ENCODE assay signal across 12 cellular contexts in genomic region chr20:50824137-50824536, GRCh38. TPM values are rescaled to one million over a fixed set of nuclear protein-coding genes. Genes with fewer than 3 reads are reported as not detected.
A peak's percentile ranks its signal among the peaks of the same experiment; 100 is the strongest.
DNase-seq lines count a peak whose midpoint lies in the region; ATAC-seq and TF ChIP-seq lines count a peak whose summit lies in the region.
"Had no signal": no experiment of that assay in that cellular context is flagged by ENCODE, and none has a peak within 500 bp of the region (broad histone marks: within the 10 kb centered on the region; RNA-seq: fewer than 3 reads in every experiment).

No MANE protein-coding gene starts in this region.

- POLR2A ChIA-PET in SK-N-SH (lab: Yijun Ruan, JAX): interaction anchor here (0.8 kb wide), 1 partner anchor 106 kb away, joined by 3 read pairs; no protein-coding TSS in a partner anchor

- H3K4me1 Mint-ChIP-seq in stimulated activated effector memory CD8-positive, alpha-beta T cell treated with anti-CD3 and anti-CD28 coated beads, Interleukin-12 subunit alpha, Interleukin-12 subunit beta, amount 100 ng/mL, for 72 hours: peaks cover 24% of the 10 kb centered on the region
- peaks cover 10% of the 10 kb centered on the region for H3K4me1 Mint-ChIP-seq in endothelial cell (ENCODE audit: unreplicated experiment)

- H3K27ac Mint-ChIP-seq in stimulated activated effector memory CD8-positive, alpha-beta T cell treated with anti-CD3 and anti-CD28 coated beads, Interleukin-12 subunit alpha, Interleukin-12 subunit beta, amount 100 ng/mL, for 72 hours: peak overlapping the region; percentile 17
- no peak overlapping the region for H3K27ac Mint-ChIP-seq in endothelial cell (ENCODE audit: unreplicated experiment)

- DNase-seq in GM04503 (ENCODE audit: low read depth) (peak; percentile 77), SK-N-SH (no peak), fibroblast of villous mesenchyme (ENCODE audit: low read depth) (peak; percentile 41), endothelial cell (ENCODE audit: low spot score) (no peak), GM19238 (ENCODE audit: insufficient read length, low spot score) (no peak), 8988T (no peak)
- no peak for DNase-seq in stimulated activated effector memory CD8-positive, alpha-beta T cell treated with anti-CD3 and anti-CD28 coated beads, Interleukin-12 subunit alpha, Interleukin-12 subunit beta, amount 100 ng/mL, for 72 hours (ENCODE audit: low spot score in 2 of 2)
- DNase-seq: activated CD4-positive, CD25-positive, alpha-beta regulatory T cell; GF-D8; NCI-H1417 treated with DMSO at 0.1 percent for 48 hours had no signal

- H3K4me2 ChIP-seq in SK-N-SH: peak overlapping the region; percentile 69

- peaks cover 9% of the 10 kb centered on the region for H3F3A ChIP-seq in SK-N-SH (replicated peaks; ENCODE audit: insufficient read depth)

- no peaks in the 10 kb centered on the region for H3K9me3 ChIP-seq in SK-N-SH
- H3K9me3 ChIP-seq: neutrophil had no signal

- peaks cover 5% of the 10 kb centered on the region for H3K36me3 Mint-ChIP-seq in stimulated activated effector memory CD8-positive, alpha-beta T cell treated with anti-CD3 and anti-CD28 coated beads, Interleukin-12 subunit alpha, Interleukin-12 subunit beta, amount 100 ng/mL, for 72 hours
- no peaks in the 10 kb centered on the region for H3K36me3 Mint-ChIP-seq in endothelial cell (ENCODE audit: low read depth, unreplicated experiment)

- no peaks in the 10 kb centered on the region for H3K9me2 ChIP-seq in SK-N-SH

- no peaks in the 10 kb centered on the region for H4K20me1 ChIP-seq in SK-N-SH (ENCODE audit: insufficient read depth)

- peaks cover 3 to 7% of the 10 kb centered on the region in 2 experiments; a peak in 3 of 4 replicates for H3K4me1 ChIP-seq in SK-N-SH (ENCODE audit: control insufficient read depth in 1 of 2, insufficient read depth in 2 of 2, low read depth in 1 of 2, low read length in 1 of 2)

- no peaks in the 10 kb centered on the region; the same call in 1 of the 2 replicates for H3K79me2 ChIP-seq in SK-N-SH (ENCODE audit: insufficient read depth)

- H3K27ac ChIP-seq in SK-N-SH (ENCODE audit: low read depth in 2 of 2, low read length in 1 of 2): peak overlapping the region in 1 of 2 experiments; percentile 58; a peak in 2 of 4 replicates
- H3K27ac ChIP-seq: neutrophil had no signal

- no peak for TF ChIP-seq RAD21 in SK-N-SH (IDR thresholded peaks at IDR 0.05; ENCODE audit: low read length)

- TF ChIP-seq EP300 in SK-N-SH (IDR thresholded peaks at IDR 0.05; ENCODE audit: borderline replicate concordance in 1 of 2, low read depth in 1 of 2, low read length in 1 of 2): 0 out of 4 replicates have a peak, but pooled peaks of 1 of the 2 experiments have one; percentile 26

- H3K4me3 ChIP-seq in SK-N-SH (ENCODE audit: low read depth in 2 of 2, low read length in 1 of 2) (no peak overlapping the region), fibroblast of villous mesenchyme (ENCODE audit: low read depth, low read length) (no peak overlapping the region)

- no peak overlapping the region for H2AFZ ChIP-seq in SK-N-SH (ENCODE audit: low read depth)

- H3K4me3 Mint-ChIP-seq in stimulated activated effector memory CD8-positive, alpha-beta T cell treated with anti-CD3 and anti-CD28 coated beads, Interleukin-12 subunit alpha, Interleukin-12 subunit beta, amount 100 ng/mL, for 72 hours: no peak overlapping the region
- no peak overlapping the region for H3K4me3 Mint-ChIP-seq in endothelial cell (ENCODE audit: unreplicated experiment)

- no peaks in the 10 kb centered on the region for H3K36me3 ChIP-seq in SK-N-SH (replicated peaks in 1 of 2; ENCODE audit: control insufficient read depth in 1 of 2, insufficient read depth in 2 of 2, low read length in 1 of 2)
- H3K36me3 ChIP-seq: neutrophil had no signal

- H3K27me3 Mint-ChIP-seq in endothelial cell (ENCODE audit: unreplicated experiment): peaks cover 4% of the 10 kb centered on the region

- no peaks in the 10 kb centered on the region for H3K9me3 Mint-ChIP-seq in stimulated activated effector memory CD8-positive, alpha-beta T cell treated with anti-CD3 and anti-CD28 coated beads, Interleukin-12 subunit alpha, Interleukin-12 subunit beta, amount 100 ng/mL, for 72 hours
- H3K9me3 Mint-ChIP-seq in endothelial cell (ENCODE audit: unreplicated experiment): no peaks in the 10 kb centered on the region

- CTCF ChIA-PET in SK-N-SH (lab: Yijun Ruan, JAX): interaction anchor here (1.9 to 10.8 kb wide), 2 partner anchors 30 to 106 kb away, joined by 6 to 62 read pairs; partner anchors contain the start of genes ADNP and BCAS4

- TF ChIP-seq CTCF in SK-N-SH (IDR thresholded peaks at IDR 0.05): no peak
- TF ChIP-seq CTCF in fibroblast of villous mesenchyme (IDR thresholded peaks at IDR 0.05; ENCODE audit: insufficient read depth, low read depth, low read length): no peak
- TF ChIP-seq CTCF in endothelial cell (IDR thresholded peaks at IDR 0.05; ENCODE audit: unreplicated experiment): no peak

- H3K9ac ChIP-seq in SK-N-SH: no peak overlapping the region

- 23% methylated on average over 3 of the region's 3 CpGs for WGBS in SK-N-SH (ENCODE audit: low lambda C conversion rate)

- no peaks in the 10 kb centered on the region for H3K27me3 ChIP-seq in SK-N-SH (ENCODE audit: insufficient read depth)
- H3K27me3 ChIP-seq: neutrophil had no signal

- ATAC-seq in stimulated activated effector memory CD8-positive, alpha-beta T cell treated with anti-CD3 and anti-CD28 coated beads, Interleukin-12 subunit alpha, Interleukin-12 subunit beta, amount 100 ng/mL, for 72 hours: no peak
- no peak for ATAC-seq in HG03457 (IDR thresholded peaks at IDR 0.05; ENCODE audit: unreplicated experiment)

TF ChIP-seq in SK-N-SH, 30 proteins besides CTCF, POLR2A, EP300 and RAD21 (continues in another document):
- TF ChIP-seq ZBTB33 (IDR thresholded peaks at IDR 0.05; ENCODE audit: borderline replicate concordance, low read depth) (no peak), PBX3 (IDR thresholded peaks at IDR 0.05) (peak; percentile 51), MEF2A (IDR thresholded peaks at IDR 0.05; ENCODE audit: borderline replicate concordance, low read depth) (no peak), GATA2 (CRISPR knock-in tag; IDR thresholded peaks at IDR 0.05) (no peak), GABPA (IDR thresholded peaks at IDR 0.05; ENCODE audit: low read depth) (no peak), TCF12 (IDR thresholded peaks at IDR 0.05) (peak; percentile 82), SMC3 (IDR thresholded peaks at IDR 0.05; ENCODE audit: low read depth, low read length) (no peak), JUND (IDR thresholded peaks at IDR 0.05) (peak; percentile 52), USF1 (IDR thresholded peaks at IDR 0.05; ENCODE audit: borderline replicate concordance, low read depth) (no peak), CHD2 (IDR thresholded peaks at IDR 0.05; ENCODE audit: low read length, partially characterized antibody) (no peak), POLR2AphosphoS5 (IDR thresholded peaks at IDR 0.05; ENCODE audit: low read depth, low read length) (no peak), SIN3A (IDR thresholded peaks at IDR 0.05; ENCODE audit: borderline replicate concordance, low read depth, low read length) (no peak), FOSL2 (IDR thresholded peaks at IDR 0.05; ENCODE audit: borderline replicate concordance, low read depth) (peak; percentile 61; the same call in 1 of the 2 replicates), ELF1 (IDR thresholded peaks at IDR 0.05) (no peak), RXRA (IDR thresholded peaks at IDR 0.05; ENCODE audit: borderline replicate concordance, low read depth) (0 out of 2 replicates have a peak, but pooled peaks have one; percentile 38)

RNA-seq across cellular contexts. Expression of gene BCAS4, which starts 29.3 kb away (rescaled TPM):
- 23.3 and 43.8 TPM in 2 replicates for polyA plus RNA-seq in SK-N-SH (2012; rRNA removed)
- 22.2 and 30.8 TPM in 2 replicates for polyA plus RNA-seq in SK-N-SH (2012; cell fraction: cytosol; rRNA removed)
- 17.8 and 20.9 TPM in 2 replicates for polyA plus RNA-seq in SK-N-SH (2012; cell fraction: nucleus; rRNA removed)
- 7.3 and 11.9 TPM in 2 replicates for total RNA-seq in fibroblast of villous mesenchyme
- 7.6 TPM for total RNA-seq in endothelial cell (ENCODE audit: unreplicated experiment)

Comparison
In these comparisons a context has a peak if more than half of its experiments do, and no peak if none do; other contexts are left out.
1. DNase-seq: peak in GM04503 (single experiment) and fibroblast of villous mesenchyme (single experiment); none in SK-N-SH (single experiment), stimulated activated effector memory CD8-positive, alpha-beta T cell treated with anti-CD3 and anti-CD28 coated beads, Interleukin-12 subunit alpha, Interleukin-12 subunit beta, amount 100 ng/mL, for 72 hours (0 of 2), endothelial cell (single experiment), GM19238 (single experiment) and 8988T (single experiment).